8 cellular contexts compared by ENCODE assay signal in genomic region chr13:99307247-99307646, GRCh38. TPM values are rescaled to one million over a fixed set of nuclear protein-coding genes. Genes with fewer than 3 reads are reported as not detected.
DNase-seq lines count a peak whose midpoint lies in the region; ATAC-seq and TF ChIP-seq lines count a peak whose summit lies in the region.

GPR183 (minus strand) TSS chr13:99307399; CDS start chr13:99296145, 11,254 bp downstream.

- in situ Hi-C loops in astrocyte of the spinal cord (cut with HindIII; ENCODE audit: low sequenced_read_pairs) = no loop called here

- H2BK15ac ChIP-seq in mesenchymal stem cell (ENCODE audit: low read depth, poor library complexity, severe bottlenecking) = no peak within 1 kb of the TSS

- H3K4me3 ChIP-seq in GM08714 (ENCODE audit: low read length) = peak within 1 kb of the TSS; percentile 71
- peak within 1 kb of the TSS; percentile 77 for H3K4me3 ChIP-seq in HL-60 (replicated peaks; ENCODE audit: insufficient read depth, low read length)
- no peak within 1 kb of the TSS for H3K4me3 ChIP-seq in astrocyte of the spinal cord (ENCODE audit: low read depth, low read length)
- H3K4me3 ChIP-seq in mesenchymal stem cell (ENCODE audit: insufficient read depth in 1 of 2, low read depth in 1 of 2, low read length in 2 of 2) = peak within 1 kb of the TSS in 1 of 2 experiments; percentile 27

- peak within 1 kb of the TSS in 1 of 2 experiments; percentile 47 for H2BK12ac ChIP-seq in mesenchymal stem cell (ENCODE audit: low read length in 2 of 2)

- H2AFZ ChIP-seq in mesenchymal stem cell (ENCODE audit: low read depth, low read length) = no peak within 1 kb of the TSS

- peak; percentile 64 for ATAC-seq in GM21515 (IDR thresholded peaks at IDR 0.05; ENCODE audit: unreplicated experiment)

- no peaks in the 10 kb centered on the region for H3K27me3 ChIP-seq in HL-60 (ENCODE audit: insufficient read depth, poor library complexity, severe bottlenecking)
- H3K27me3 ChIP-seq in mesenchymal stem cell (ENCODE audit: control insufficient read depth in 1 of 2, insufficient read depth in 1 of 2, low read length in 2 of 2) = no peaks in the 10 kb centered on the region

- H3K27ac ChIP-seq in HL-60 (replicated peaks) = peak within 1 kb of the TSS; percentile 93
- H3K27ac ChIP-seq in mesenchymal stem cell (ENCODE audit: low read length, poor library complexity, severe bottlenecking) = peak within 1 kb of the TSS; percentile 75

- H3K4me2 ChIP-seq in mesenchymal stem cell (ENCODE audit: low read length, poor library complexity, severe bottlenecking) = peak within 1 kb of the TSS; percentile 14

- H2AK5ac ChIP-seq in mesenchymal stem cell (ENCODE audit: low read length, severe bottlenecking) = peak within 1 kb of the TSS; percentile 54

- WGBS in mesenchymal stem cell = 3% methylated on average over 2 of the region's 4 CpGs

- peak in 1 of 2 experiments; percentile 77 for DNase-seq in HL-60 (ENCODE audit: low read depth in 1 of 2, low spot score in 1 of 2)
- peak; percentile 42 for DNase-seq in astrocyte of the spinal cord (ENCODE audit: low read depth, low spot score)
- peak; percentile 70 for DNase-seq in mesenchymal stem cell
- no peak for DNase-seq in COR-L47 (lab: John Stamatoyannopoulos, UW)
- no peak for DNase-seq in SHP77 (lab: John Stamatoyannopoulos, UW)
- DNase-seq in epidermal melanocyte (ENCODE audit: insufficient read length, low spot score) = no peak

- H3K9me3 ChIP-seq in mesenchymal stem cell (ENCODE audit: control insufficient read depth, low read length) = no peaks in the 10 kb centered on the region

- H4K8ac ChIP-seq in mesenchymal stem cell (ENCODE audit: low read length) = no peak within 1 kb of the TSS

- no peak within 1 kb of the TSS for H2BK120ac ChIP-seq in mesenchymal stem cell (ENCODE audit: low read depth, low read length)

- H2BK5ac ChIP-seq in mesenchymal stem cell (ENCODE audit: low read depth, low read length, poor library complexity, severe bottlenecking) = no peak within 1 kb of the TSS

- peaks cover 0 to 5% of the 10 kb centered on the region in 2 experiments for H3K36me3 ChIP-seq in mesenchymal stem cell (ENCODE audit: control insufficient read depth in 1 of 2, insufficient read depth in 2 of 2, low read depth in 1 of 2, low read length in 2 of 2)

- H4K91ac ChIP-seq in mesenchymal stem cell (ENCODE audit: low read length) = no peak within 1 kb of the TSS

- H3K14ac ChIP-seq in mesenchymal stem cell (ENCODE audit: low read length in 2 of 2) = no peak within 1 kb of the TSS

- peak within 1 kb of the TSS; percentile 79 for H3K9ac ChIP-seq in mesenchymal stem cell (ENCODE audit: low read length)

- H3K79me1 ChIP-seq in mesenchymal stem cell (replicated peaks; ENCODE audit: low read length, poor library complexity, severe bottlenecking) = peaks cover 25% of the 10 kb centered on the region

- TF ChIP-seq CTCF in HL-60 (IDR thresholded peaks at IDR 0.05; ENCODE audit: insufficient read depth, low read length) (no peak), astrocyte of the spinal cord (IDR thresholded peaks at IDR 0.05; ENCODE audit: low read depth, low read length) (no peak)

- no peak within 1 kb of the TSS for H3K23ac ChIP-seq in mesenchymal stem cell (ENCODE audit: low read length in 2 of 2)

- no peak within 1 kb of the TSS for H3K4ac ChIP-seq in mesenchymal stem cell (ENCODE audit: low read depth in 1 of 2, low read length in 2 of 2)

- H3K18ac ChIP-seq in mesenchymal stem cell (ENCODE audit: low read depth in 1 of 2, low read length in 2 of 2) = no peak within 1 kb of the TSS

- peaks cover 12% of the 10 kb centered on the region for H3K4me1 ChIP-seq in mesenchymal stem cell (ENCODE audit: control insufficient read depth, insufficient read depth, low read depth, low read length)

RNA-seq across cellular contexts. Expression of gene GPR183, which starts in this region (rescaled TPM):
- 8.4 TPM for polyA plus RNA-seq in mesenchymal stem cell (2013, experiment 1 of 2)
- 8.1 TPM for polyA plus RNA-seq in mesenchymal stem cell (2013, experiment 2 of 2)

Comparison
In these comparisons a context has a peak if more than half of its experiments do, and no peak if none do; other contexts are left out.
1. DNase-seq: peak in astrocyte of the spinal cord (single experiment) and mesenchymal stem cell (single experiment); none in COR-L47 (single experiment), SHP77 (0 of 2) and epidermal melanocyte (single experiment).